In genomic region chr2:106956879-106957278, GRCh38 we compare ENCODE assay signal across 12 cellular contexts.
DNase-seq lines count a peak whose midpoint lies in the region; ATAC-seq and TF ChIP-seq lines count a peak whose summit lies in the region.
"Had no signal": no experiment of that assay in that cellular context is flagged by ENCODE, and none has a peak within 500 bp of the region (broad histone marks: within the 10 kb centered on the region; RNA-seq: fewer than 3 reads in every experiment).

No MANE protein-coding gene starts in this region.

- H3K9me2 ChIP-seq in hepatocyte (replicated peaks; ENCODE audit: insufficient read depth): no peaks in the 10 kb centered on the region

- WGBS in heart left ventricle, 4 donors: 36 to 55% (median 43%) methylated on average over 3 of the region's 3 CpGs
- WGBS in hepatocyte (ENCODE audit: low lambda C conversion rate, missing lambda C conversion rate): 33% methylated on average over 3 of the region's 3 CpGs

- intact Hi-C loops in heart left ventricle (cut with DNase I) (no loop called here), left ventricle myocardium inferior (cut with micrococcal nuclease) (no loop called here)

- H3K4me3 ChIP-seq in heart left ventricle (no peak overlapping the region), left ventricle myocardium inferior (no peak overlapping the region), hepatocyte (no peak overlapping the region)

- peaks cover 0 to 4% (median 0%) of the 10 kb centered on the region in 12 donors for H3K4me1 ChIP-seq in heart left ventricle
- H3K4me1 ChIP-seq in left ventricle myocardium inferior: no peaks in the 10 kb centered on the region
- H3K4me1 ChIP-seq in hepatocyte (ENCODE audit: insufficient read depth): no peaks in the 10 kb centered on the region

- DNase-seq in heart left ventricle (no peak), left ventricle myocardium inferior (no peak), astrocyte of the hippocampus (ENCODE audit: low read depth, low spot score) (peak; percentile 89), hepatocyte (ENCODE audit: low spot score) (peak; percentile 81), Kasumi-1 (lab: John Stamatoyannopoulos, UW) (no peak)
- no peak for DNase-seq in activated effector memory CD4-positive, alpha-beta T cell treated with anti-CD3 and anti-CD28 coated beads, Interleukin-2, amount 50 U/mL, for 16 hours
- DNase-seq: activated CD4-positive, alpha-beta T cell treated with anti-CD3 and anti-CD28 coated beads for 48 hours; activated naive CD4-positive, alpha-beta T cell treated with anti-CD3 and anti-CD28 coated beads, Interleukin-2, amount 10 ng/mL, durations not matched to agents 7 days and 5 days; GF-D8; NCI-H2227 treated with DMSO at 0.1 percent for 48 hours had no signal

- TF ChIP-seq POLR2A in heart left ventricle (IDR thresholded peaks at IDR 0.05): no peak

- ATAC-seq in heart left ventricle (peak in 3 of 4 donors; percentile 56 to 93 (median 61)), GM19328 (IDR thresholded peaks at IDR 0.05; ENCODE audit: unreplicated experiment) (no peak), GM21526 (IDR thresholded peaks at IDR 0.05; ENCODE audit: low FRiP score, unreplicated experiment) (no peak)

- no peaks in the 10 kb centered on the region for H4K20me1 ChIP-seq in hepatocyte (ENCODE audit: insufficient read depth, poor library complexity, severe bottlenecking)

- TF ChIP-seq CTCF in heart left ventricle (IDR thresholded peaks at IDR 0.05) (no peak), left ventricle myocardium inferior (IDR thresholded peaks at IDR 0.05; ENCODE audit: borderline replicate concordance) (no peak), hepatocyte (IDR thresholded peaks at IDR 0.05; ENCODE audit: poor library complexity) (no peak)

- H2AFZ ChIP-seq in hepatocyte: no peak overlapping the region

- H3K27me3 ChIP-seq in heart left ventricle (no peaks in the 10 kb centered on the region), left ventricle myocardium inferior (ENCODE audit: low read depth) (no peaks in the 10 kb centered on the region), hepatocyte (no peaks in the 10 kb centered on the region)

- H3K27ac ChIP-seq in heart left ventricle (no peak overlapping the region), left ventricle myocardium inferior (replicated peaks) (no peak overlapping the region), hepatocyte (peak overlapping the region; percentile 82)

- peak overlapping the region; percentile 55 for H3K4me2 ChIP-seq in hepatocyte

- no peaks in the 10 kb centered on the region for H3K79me2 ChIP-seq in hepatocyte

- H3K36me3 ChIP-seq in heart left ventricle (no peaks in the 10 kb centered on the region), left ventricle myocardium inferior (no peaks in the 10 kb centered on the region), hepatocyte (replicated peaks; ENCODE audit: insufficient read depth, low read depth) (no peaks in the 10 kb centered on the region)

- H3K9me3 ChIP-seq in heart left ventricle: no peaks in the 10 kb centered on the region
- H3K9me3 ChIP-seq in left ventricle myocardium inferior (replicated peaks): no peaks in the 10 kb centered on the region
- no peaks in the 10 kb centered on the region for H3K9me3 ChIP-seq in hepatocyte (ENCODE audit: low read depth)

Comparison
In these comparisons a context has a peak if more than half of its experiments do, and no peak if none do; other contexts are left out.
1. ATAC-seq: peak in heart left ventricle (3 of 4); none in GM19328 (single experiment) and GM21526 (single experiment).
2. DNase-seq: peak in astrocyte of the hippocampus (single experiment) and hepatocyte (single experiment); none in heart left ventricle (0 of 5), left ventricle myocardium inferior (single experiment), activated effector memory CD4-positive, alpha-beta T cell treated with anti-CD3 and anti-CD28 coated beads, Interleukin-2, amount 50 U/mL, for 16 hours (single experiment) and Kasumi-1 (0 of 2).